Comparison of ENCODE assay signal across 8 cellular contexts in genomic region chr12:43957732-43958131, GRCh38.
DNase-seq lines count a peak whose midpoint lies in the region; ATAC-seq and TF ChIP-seq lines count a peak whose summit lies in the region.

No MANE protein-coding gene starts in this region.

- no peaks in the 10 kb centered on the region for H3K36me3 Mint-ChIP-seq in CD4-positive, alpha-beta T cell (ENCODE audit: low read depth)

- intact Hi-C loops in CD4-positive, alpha-beta T cell (cut with DNase I, micrococcal nuclease), result loop anchor here (1.0 to 5.0 kb wide), 2 partner anchors 974 to 975 kb away; no protein-coding TSS in a partner anchor

- H3K27ac ChIP-seq in CD4-positive, alpha-beta T cell (ENCODE audit: low read depth, low read length), result no peak overlapping the region
- no peak overlapping the region for H3K27ac ChIP-seq in VCaP

- H3K4me3 Mint-ChIP-seq in CD4-positive, alpha-beta T cell, result no peak overlapping the region

- H3K9me3 Mint-ChIP-seq in CD4-positive, alpha-beta T cell, result peaks cover 2% of the 10 kb centered on the region

- DNase-seq in CD4-positive, alpha-beta T cell, result no peak
- DNase-seq in NCI-H1092 (lab: John Stamatoyannopoulos, UW) (peak; percentile 72), glomerular visceral epithelial cell (ENCODE audit: extremely low spot score) (peak; percentile 42), renal cortical epithelial cell (ENCODE audit: low read depth) (peak; percentile 69), mesenteric fat pad (ENCODE audit: low spot score) (no peak)

- no peaks in the 10 kb centered on the region for H3K27me3 Mint-ChIP-seq in CD4-positive, alpha-beta T cell

- ATAC-seq in CD4-positive, alpha-beta T cell (ENCODE audit: poor library complexity), result no peak
- ATAC-seq in GM18517 (IDR thresholded peaks at IDR 0.05; ENCODE audit: unreplicated experiment), result peak; percentile 92
- ATAC-seq in HG02840 (IDR thresholded peaks at IDR 0.05; ENCODE audit: low FRiP score, unreplicated experiment), result peak; percentile 91

- peak; percentile 41 for TF ChIP-seq CTCF in CD4-positive, alpha-beta T cell (IDR thresholded peaks at IDR 0.05)
- TF ChIP-seq CTCF in VCaP (conservative IDR thresholded peaks at IDR 0.05), result peak; percentile 78

- no peaks in the 10 kb centered on the region for H3K9me3 ChIP-seq in CD4-positive, alpha-beta T cell (ENCODE audit: control insufficient read depth, low read length)

- no peak overlapping the region for H3K27ac Mint-ChIP-seq in CD4-positive, alpha-beta T cell

- no peaks in the 10 kb centered on the region for H3K27me3 ChIP-seq in CD4-positive, alpha-beta T cell (ENCODE audit: control insufficient read depth, insufficient read depth, low read length)

- CTCF ChIA-PET in CD4-positive, alpha-beta T cell (lab: Charles Lee), result no interaction called here

- POLR2A ChIA-PET in CD4-positive, alpha-beta T cell (lab: Charles Lee), result no interaction called here

- no peaks in the 10 kb centered on the region for H3K4me1 Mint-ChIP-seq in CD4-positive, alpha-beta T cell (ENCODE audit: low read depth)

Comparison
In these comparisons a context has a peak if more than half of its experiments do, and no peak if none do; other contexts are left out.
1. DNase-seq: peak in NCI-H1092 (single experiment), glomerular visceral epithelial cell (single experiment) and renal cortical epithelial cell (single experiment); none in CD4-positive, alpha-beta T cell (0 of 10) and mesenteric fat pad (single experiment).